ENCODE assay signal across 9 cellular contexts in genomic region chr2:45821558-45822271, GRCh38.
DNase-seq lines count a peak whose midpoint lies in the region; ATAC-seq, FAIRE-seq and TF ChIP-seq lines count a peak whose summit lies in the region.
"Had no signal": no experiment of that assay in that cellular context is flagged by ENCODE, and none has a peak within 500 bp of the region (broad histone marks: within the 10 kb centered on the region; RNA-seq: fewer than 3 reads in every experiment).

No MANE protein-coding gene starts in this region.

- TF ChIP-seq POLR2A in A549 (IDR thresholded peaks at IDR 0.05; ENCODE audit: low read length) = no peak
- no peak for TF ChIP-seq POLR2A in GM18505 (IDR thresholded peaks at IDR 0.05; ENCODE audit: borderline replicate concordance, extremely low read depth, insufficient read depth, insufficient read length)

- H3K4me3 ChIP-seq in A549 (no peak overlapping the region), muscle layer of colon (ENCODE audit: low read depth in 1 of 2, low read length in 2 of 2) (no peak overlapping the region)
- H3K4me3 ChIP-seq: skin epidermis had no signal

- WGBS in A549 (ENCODE audit: missing lambda C conversion rate) = 50% methylated on average over 9 of the region's 9 CpGs

- H3K9me3 ChIP-seq in A549 (no peaks in the 10 kb centered on the region), muscle layer of colon (ENCODE audit: low read length) (no peaks in the 10 kb centered on the region)

- peak overlapping the region; percentile 16 for H3K4me3 Mint-ChIP-seq in chondrocyte (ENCODE audit: unreplicated experiment)

- H3K36me3 ChIP-seq in muscle layer of colon (ENCODE audit: insufficient read depth, low read length) = no peaks in the 10 kb centered on the region

- H3K9ac ChIP-seq in muscle layer of colon (ENCODE audit: low read length) = no peak overlapping the region

- peaks cover 50% of the 10 kb centered on the region for H3K4me1 Mint-ChIP-seq in chondrocyte (ENCODE audit: low read depth)

- POLR2A ChIA-PET in A549 (lab: Yijun Ruan, JAX) = no interaction called here

- TF ChIP-seq EP300 in A549 (IDR thresholded peaks at IDR 0.05) = no peak

- no peaks in the 10 kb centered on the region for H3K36me3 Mint-ChIP-seq in chondrocyte (ENCODE audit: low read depth)

- H3K27me3 ChIP-seq in muscle layer of colon (ENCODE audit: control insufficient read depth in 1 of 2, insufficient read depth in 2 of 2, low read length in 2 of 2) = no peaks in the 10 kb centered on the region

- DNase-seq in A549 (ENCODE audit: low read depth in 1 of 2, low spot score in 1 of 2) = peak; percentile 39 to 62
- DNase-seq in NCI-H2029 (lab: John Stamatoyannopoulos, UW) = peak; percentile 77
- DNase-seq in chondrocyte (ENCODE audit: low spot score) = no peak
- DNase-seq in NCI-H82 treated with DMSO at 0.1 percent for 48 hours (lab: John Stamatoyannopoulos, UW; ENCODE audit: unreplicated experiment) = no peak
- no peak for DNase-seq in effector CD8-positive, alpha-beta T cell (lab: John Stamatoyannopoulos, UW)

- CTCF ChIA-PET in A549 (lab: Yijun Ruan, JAX) = interaction anchor here (0.6 to 1.3 kb wide), 4 partner anchors 9 to 234 kb away, joined by 3 to 4 read pairs (median 3); no protein-coding TSS in a partner anchor

- TF ChIP-seq CTCF in A549 (IDR thresholded peaks at IDR 0.05) (no peak), chondrocyte (IDR thresholded peaks at IDR 0.05) (no peak)

- peak overlapping the region; percentile 59 for H3K4me2 ChIP-seq in A549

- H3K9me3 Mint-ChIP-seq in chondrocyte (ENCODE audit: low read depth) = no peaks in the 10 kb centered on the region

- ATAC-seq in A549 (peak; percentile 58 to 77), HG03565 (IDR thresholded peaks at IDR 0.05; ENCODE audit: unreplicated experiment) (no peak), GM18505 (IDR thresholded peaks at IDR 0.05; ENCODE audit: unreplicated experiment) (no peak)

- no peak for TF ChIP-seq RAD21 in A549 (conservative IDR thresholded peaks at IDR 0.05 in 1 of 2, IDR thresholded peaks at IDR 0.05 in 1 of 2)

- peak overlapping the region; percentile 76 for H3K27ac Mint-ChIP-seq in chondrocyte (ENCODE audit: unreplicated experiment)

- no peaks in the 10 kb centered on the region for H3K27me3 Mint-ChIP-seq in chondrocyte (ENCODE audit: low read depth)

- H3K27ac ChIP-seq in A549 = peak overlapping the region; percentile 1 to 65; a peak in 2 of 6 replicates
- H3K27ac ChIP-seq in muscle layer of colon (ENCODE audit: low read depth, low read length) = peak overlapping the region; percentile 80
- H3K27ac ChIP-seq: skin epidermis had no signal

- peaks cover 41% of the 10 kb centered on the region for H3K4me1 ChIP-seq in A549
- H3K4me1 ChIP-seq in muscle layer of colon (ENCODE audit: insufficient read depth, low read length) = peaks cover 72% of the 10 kb centered on the region

- FAIRE-seq in A549 (lab: Jason Lieb, UNC) = no peak

TF ChIP-seq in A549, 52 proteins besides CTCF, POLR2A, EP300 and RAD21:
- TF ChIP-seq FOSL2 (IDR thresholded peaks at IDR 0.05) (peak; percentile 49; the same call in 1 of the 2 replicates), FOSL2 (CRISPR knock-in tag; IDR thresholded peaks at IDR 0.05) (peak; percentile 75), SMC3 (IDR thresholded peaks at IDR 0.05) (0 out of 3 replicates have a peak, but pooled peaks have one; percentile 13), SREBF2 (IDR thresholded peaks at IDR 0.05) (no peak), NR3C1 (IDR thresholded peaks at IDR 0.05) (no peak), POLR2AphosphoS2 (conservative IDR thresholded peaks at IDR 0.05; ENCODE audit: low read length) (no peak), CEBPB (IDR thresholded peaks at IDR 0.05) (peak; percentile 65 to 83; a peak in 3 of 4 replicates)

Comparison
In these comparisons a context has a peak if more than half of its experiments do, and no peak if none do; other contexts are left out.
1. ATAC-seq: peak in A549 (2 of 2); none in HG03565 (single experiment) and GM18505 (single experiment).
2. DNase-seq: peak in A549 (2 of 2) and NCI-H2029 (single experiment); none in chondrocyte (single experiment), NCI-H82 treated with DMSO at 0.1 percent for 48 hours (single experiment) and effector CD8-positive, alpha-beta T cell (single experiment).